ENCODE assay signal across 18 cellular contexts in genomic region chr9:6667080-6667479, GRCh38. TPM values are rescaled to one million over a fixed set of nuclear protein-coding genes. Genes with fewer than 3 reads are reported as not detected.
"Had no signal": no experiment of that assay in that cellular context is flagged by ENCODE, and none has a peak within 500 bp of the region (broad histone marks: within the 10 kb centered on the region; RNA-seq: fewer than 3 reads in every experiment).

No MANE protein-coding gene starts in this region.

- DNase-seq: MG63, NCI-H1048, NCI-H1436, NCI-H187, NCI-H1930, NCI-H2029 treated with DMSO at 0.1 percent for 48 hours, NCI-H2081 treated with DMSO at 0.1 percent for 48 hours, NCI-H2107, NCI-H2171, NCI-H226, NCI-H510A, NCI-H774, Peyer's patch, Right ventricle myocardium superior, SHP77 treated with DMSO at 0.1 percent for 48 hours, SW 1271 had no signal

- H3K27me3 ChIP-seq: MG63, Peyer's patch, SJSA1 had no signal

- H3K27ac ChIP-seq: Peyer's patch, SJSA1 had no signal

- H3K4me2 ChIP-seq: SK-N-SH had no signal

- H3K4me1 ChIP-seq: Peyer's patch, SJSA1 had no signal

- H3K4me3 ChIP-seq: MG63, Peyer's patch, SJSA1 had no signal

- H3K9me3 ChIP-seq: MG63, Peyer's patch, SJSA1, SK-N-SH had no signal

- H3K36me3 ChIP-seq: MG63, Peyer's patch, SJSA1 had no signal

RNA-seq across cellular contexts. Expression of gene GLDC, which starts 21.6 kb away (rescaled TPM):
- total RNA-seq: Right ventricle myocardium superior had no signal
